ENCODE assay signal across 8 cellular contexts in genomic region chr9:4297151-4297794, GRCh38. TPM values are rescaled to one million over a fixed set of nuclear protein-coding genes. Genes with fewer than 3 reads are reported as not detected.
DNase-seq lines count a peak whose midpoint lies in the region; ATAC-seq, FAIRE-seq and TF ChIP-seq lines count a peak whose summit lies in the region.

No MANE protein-coding gene starts in this region.

- H3K4me3 Mint-ChIP-seq in astrocyte (ENCODE audit: unreplicated experiment) = peak overlapping the region; percentile 96

- H3K36me3 Mint-ChIP-seq in astrocyte (ENCODE audit: low read depth, unreplicated experiment) = peaks cover 5% of the 10 kb centered on the region

- peak; percentile 77 for FAIRE-seq in astrocyte (lab: Jason Lieb, UNC)

- H3K79me2 ChIP-seq in astrocyte (ENCODE audit: insufficient read depth, low read length) = peaks cover 60% of the 10 kb centered on the region

- H3K4me1 Mint-ChIP-seq in astrocyte (ENCODE audit: low read depth, unreplicated experiment) = peaks cover 61% of the 10 kb centered on the region

- no peaks in the 10 kb centered on the region for H3K27me3 Mint-ChIP-seq in astrocyte (ENCODE audit: low read depth, unreplicated experiment)

- H3K27ac ChIP-seq in BLaER1 treated with 17β-estradiol and CSF1 and Interleukin-3, amounts not matched to agents 10 nM and 100 nM = peak overlapping the region; percentile 75 to 91 (median 83)
- H3K27ac ChIP-seq in RWPE2 (ENCODE audit: poor library complexity, severe bottlenecking) (peak overlapping the region; percentile 64), astrocyte (ENCODE audit: low read depth, low read length) (peak overlapping the region; percentile 99), right cardiac atrium (ENCODE audit: low read length) (peak overlapping the region; percentile 85)

- peak overlapping the region; percentile 76 to 89 (median 84) for H3K9ac ChIP-seq in BLaER1 treated with 17β-estradiol and CSF1 and Interleukin-3, amounts not matched to agents 10 nM and 100 nM
- peak overlapping the region; percentile 99 for H3K9ac ChIP-seq in astrocyte (ENCODE audit: low read length)

- H3K4me3 ChIP-seq in BLaER1 treated with 17β-estradiol and CSF1 and Interleukin-3, amounts not matched to agents 10 nM and 100 nM = peak overlapping the region; percentile 73 to 88 (median 76)
- H3K4me3 ChIP-seq in RWPE2 (ENCODE audit: severe bottlenecking) (peak overlapping the region; percentile 69), astrocyte (ENCODE audit: insufficient read depth, low read depth, low read length) (peak overlapping the region; percentile 86), right cardiac atrium (ENCODE audit: low read length) (peak overlapping the region; percentile 87)

- 5% methylated on average over 20 of the region's 20 CpGs for WGBS in right cardiac atrium

- ATAC-seq in GM18909 (IDR thresholded peaks at IDR 0.05; ENCODE audit: poor library complexity, unreplicated experiment) (peak; percentile 32), HG03439 (IDR thresholded peaks at IDR 0.05; ENCODE audit: unreplicated experiment) (peak; percentile 36), RWPE2 (ENCODE audit: low read depth) (peak; percentile 29), right cardiac atrium (peak; percentile 55 to 63), GM18520 (IDR thresholded peaks at IDR 0.05; ENCODE audit: unreplicated experiment) (no peak)

- H3K36me3 ChIP-seq in BLaER1 treated with 17β-estradiol and CSF1 and Interleukin-3, amounts not matched to agents 10 nM and 100 nM = no peaks in the 10 kb centered on the region
- H3K36me3 ChIP-seq in RWPE2 (ENCODE audit: low read depth) (no peaks in the 10 kb centered on the region), astrocyte (ENCODE audit: insufficient read depth, low read length) (no peaks in the 10 kb centered on the region)

- peaks cover 19 to 72% (median 63%) of the 10 kb centered on the region in 11 experiments for H3K27me3 ChIP-seq in BLaER1 treated with 17β-estradiol and CSF1 and Interleukin-3, amounts not matched to agents 10 nM and 100 nM
- H3K27me3 ChIP-seq in RWPE2 (ENCODE audit: insufficient read depth, poor library complexity, severe bottlenecking) = no peaks in the 10 kb centered on the region
- H3K27me3 ChIP-seq in astrocyte (ENCODE audit: insufficient read depth, low read length) = no peaks in the 10 kb centered on the region
- H3K27me3 ChIP-seq in right cardiac atrium (ENCODE audit: control insufficient read depth, insufficient read depth) = no peaks in the 10 kb centered on the region

- peak overlapping the region; percentile 99 for H3K27ac Mint-ChIP-seq in astrocyte (ENCODE audit: unreplicated experiment)

- H3K9me3 Mint-ChIP-seq in astrocyte (ENCODE audit: unreplicated experiment) = no peaks in the 10 kb centered on the region

- peaks cover 0 to 5% (median 0%) of the 10 kb centered on the region in 11 experiments; a peak in 2 of 22 replicates for H4K20me1 ChIP-seq in BLaER1 treated with 17β-estradiol and CSF1 and Interleukin-3, amounts not matched to agents 10 nM and 100 nM
- H4K20me1 ChIP-seq in astrocyte (ENCODE audit: insufficient read depth, low read length) = no peaks in the 10 kb centered on the region

- peak overlapping the region; percentile 85 to 98 (median 95) for H3K4me2 ChIP-seq in BLaER1 treated with 17β-estradiol and CSF1 and Interleukin-3, amounts not matched to agents 10 nM and 100 nM
- peak overlapping the region; percentile 89 for H3K4me2 ChIP-seq in astrocyte (ENCODE audit: low read length)

- H3K9me3 ChIP-seq in BLaER1 treated with 17β-estradiol and CSF1 and Interleukin-3, amounts not matched to agents 10 nM and 100 nM (replicated peaks in 1 of 11) = no peaks in the 10 kb centered on the region
- H3K9me3 ChIP-seq in RWPE2 (ENCODE audit: severe bottlenecking) (no peaks in the 10 kb centered on the region), astrocyte (ENCODE audit: insufficient read depth, low read depth, low read length) (no peaks in the 10 kb centered on the region), right cardiac atrium (ENCODE audit: control insufficient read depth, low read length) (no peaks in the 10 kb centered on the region)

- H2AFZ ChIP-seq in astrocyte (ENCODE audit: low read depth, low read length) = no peak overlapping the region

- peaks cover 21 to 45% (median 27%) of the 10 kb centered on the region in 10 experiments for H3K4me1 ChIP-seq in BLaER1 treated with 17β-estradiol and CSF1 and Interleukin-3, amounts not matched to agents 10 nM and 100 nM
- H3K4me1 ChIP-seq in RWPE2 (ENCODE audit: insufficient read depth, poor library complexity, severe bottlenecking) = peaks cover 40% of the 10 kb centered on the region
- peaks cover 61% of the 10 kb centered on the region for H3K4me1 ChIP-seq in astrocyte (ENCODE audit: insufficient read depth, low read length)
- peaks cover 3% of the 10 kb centered on the region for H3K4me1 ChIP-seq in right cardiac atrium (ENCODE audit: control insufficient read depth, insufficient read depth, low read length)

- peak; percentile 76 for DNase-seq in RWPE2 (ENCODE audit: low spot score)
- peak; percentile 87 for DNase-seq in astrocyte (ENCODE audit: low read depth)
- peak; percentile 63 to 86 (median 83) for DNase-seq in right cardiac atrium
- DNase-seq in pons (ENCODE audit: low spot score) = peak; percentile 82

- peak; percentile 63 for TF ChIP-seq CTCF in RWPE2 (IDR thresholded peaks at IDR 0.05; ENCODE audit: poor library complexity, severe bottlenecking)
- TF ChIP-seq CTCF in astrocyte (IDR thresholded peaks at IDR 0.05; ENCODE audit: insufficient read depth, low read depth, low read length) = peak; percentile 31

- intact Hi-C loops in right cardiac atrium (cut with DNase I) = loop anchor here in 1 of 4 donors (10.0 kb wide), 1 partner anchor 562 kb away; no protein-coding TSS in a partner anchor

RNA-seq across cellular contexts. Expression of gene GLIS3, which starts 2.6 kb away (rescaled TPM):
- total RNA-seq in astrocyte (78.4 and 81.9 TPM in 2 replicates), right cardiac atrium (10 to 100 TPM in 1 of 4 donors, 1 to 10 TPM in 3; 4.0 to 10.6 (median 7.4) TPM)
- polyA plus RNA-seq in right cardiac atrium = 1.6 TPM
